30 cellular contexts compared by ENCODE assay signal in the genomic region with DNA sequence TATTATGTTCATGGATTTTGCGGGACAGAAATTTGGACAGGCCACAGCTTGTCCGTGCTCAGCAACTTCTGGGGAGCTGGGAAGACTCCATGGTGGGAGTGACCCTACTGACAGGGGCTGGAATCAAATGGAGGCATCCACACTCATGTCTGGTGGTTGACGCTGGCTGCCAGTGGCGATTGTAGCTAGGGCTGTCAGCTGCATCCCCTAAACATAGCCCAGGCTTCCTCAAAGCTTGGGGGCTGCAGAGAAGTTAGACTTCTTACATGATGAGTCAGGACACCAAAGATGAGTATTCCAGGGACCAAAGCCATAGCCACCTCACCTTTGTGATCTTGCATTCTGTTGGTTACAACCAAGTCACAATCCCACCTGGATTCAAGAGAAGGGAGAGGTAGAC.
"Had no signal": no experiment of that assay in that cellular context is flagged by ENCODE, and none has a peak within 500 bp of the region (broad histone marks: within the 10 kb centered on the region; RNA-seq: fewer than 3 reads in every experiment).

No MANE protein-coding gene starts in this region.

- H3K27ac ChIP-seq: body of pancreas, esophagus muscularis mucosa, foreskin keratinocyte, gastrocnemius medialis, WERI-Rb-1 had no signal

- H3K9me3 ChIP-seq: body of pancreas, esophagus muscularis mucosa, gastrocnemius medialis had no signal

- DNase-seq: activated B cell treated with CpG ODN at 0.5 μM for 24 hours; activated CD4-positive, alpha-beta T cell treated with anti-CD3 and anti-CD28 coated beads for 48 hours; activated CD4-positive, alpha-beta T cell treated with anti-CD3 and anti-CD28 coated beads, Interleukin-2, amount 50 U/mL, for 1 hour; activated CD4-positive, alpha-beta T cell treated with anti-CD3 and anti-CD28 coated beads, Interleukin-2, amount 50 U/mL, for 48 hours; activated CD8-positive, alpha-beta memory T cell treated with anti-CD3 and anti-CD28 coated beads for 24 hours; activated CD8-positive, alpha-beta T cell treated with anti-CD3 and anti-CD28 coated beads for 36 hours; activated effector memory CD4-positive, alpha-beta T cell treated with Interleukin-2 at 50 U/mL for 16 hours; activated gamma-delta T cell treated with Interleukin-2 at 50 U/mL for 16 hours; activated naive CD4-positive, alpha-beta T cell treated with anti-CD3 and anti-CD28 coated beads, Interleukin-2, amount 50 U/mL, for 16 hours; activated naive CD4-positive, alpha-beta T cell treated with Interleukin-2 at 50 U/mL for 16 hours; activated T-cell treated with anti-CD3 and anti-CD28 coated beads, Interleukin-2, amount 50 U/mL, for 4 hours; amniotic stem cell; anterior cingulate cortex; body of pancreas; caudate nucleus; cortex of kidney; dermis blood vessel endothelial cell; effector CD4-positive, alpha-beta T cell; effector memory CD8-positive, alpha-beta T cell; erythroblast; foreskin keratinocyte; gastrocnemius medialis; glutamatergic neuron; T-cell; T-helper 9 cell; WERI-Rb-1 had no signal

- FAIRE-seq: colon had no signal

- H3K4me3 ChIP-seq: body of pancreas, esophagus muscularis mucosa, gastrocnemius medialis had no signal

- H3K36me3 ChIP-seq: esophagus muscularis mucosa, gastrocnemius medialis, WERI-Rb-1 had no signal

- H3K27me3 ChIP-seq: body of pancreas, esophagus muscularis mucosa, foreskin keratinocyte, gastrocnemius medialis had no signal

- ATAC-seq: activated CD4-positive, CD25-positive, alpha-beta regulatory T cell treated with anti-CD3 and anti-CD28 coated beads, Interleukin-2, amount 50 U/mL, for 24 hours; activated CD8-positive, alpha-beta T cell treated with anti-CD3 and anti-CD28 coated beads for 36 hours; activated T-cell treated with anti-CD3 and anti-CD28 coated beads, Interleukin-2, amount 50 U/mL, for 4 hours; activated T-helper 17 cell treated with anti-CD3 and anti-CD28 coated beads, Interleukin-2, amount 50 U/mL, for 72 hours; body of pancreas; effector memory CD8-positive, alpha-beta T cell; foreskin keratinocyte; gastrocnemius medialis; T-cell had no signal
